ENCODE assay signal across 1 cellular context in the genomic region with DNA sequence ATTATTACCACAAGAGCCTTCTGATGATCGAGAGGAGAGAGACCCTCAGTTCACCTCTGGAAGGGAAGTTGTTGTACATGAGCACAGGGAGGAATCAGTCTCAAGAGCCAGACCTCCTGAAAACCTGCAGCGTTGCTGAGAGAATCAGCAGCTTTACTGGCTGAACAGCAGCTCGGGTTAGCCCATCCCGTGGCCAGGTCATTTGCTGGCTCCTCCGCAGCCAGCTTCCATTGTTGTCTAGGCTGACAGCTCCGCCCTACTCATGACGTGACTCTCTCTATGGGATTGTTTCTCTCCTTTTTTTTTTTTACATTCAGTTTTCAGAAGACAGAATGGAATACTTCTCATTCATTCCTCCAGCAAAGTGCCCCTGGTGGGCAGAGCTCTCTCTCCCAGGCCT.
TF ChIP-seq lines count a peak whose summit lies in the region.

No MANE protein-coding gene starts in this region.

TF ChIP-seq in GM23338, 12 proteins besides CTCF, POLR2A, EP300 and RAD21 (continued from another document):
- TF ChIP-seq ZNF462 (CRISPR knock-in tag; IDR thresholded peaks at IDR 0.05): no peak
- TF ChIP-seq EZH2 (IDR thresholded peaks at IDR 0.05; ENCODE audit: low read depth, unreplicated experiment): no peak
